In the genomic region with DNA sequence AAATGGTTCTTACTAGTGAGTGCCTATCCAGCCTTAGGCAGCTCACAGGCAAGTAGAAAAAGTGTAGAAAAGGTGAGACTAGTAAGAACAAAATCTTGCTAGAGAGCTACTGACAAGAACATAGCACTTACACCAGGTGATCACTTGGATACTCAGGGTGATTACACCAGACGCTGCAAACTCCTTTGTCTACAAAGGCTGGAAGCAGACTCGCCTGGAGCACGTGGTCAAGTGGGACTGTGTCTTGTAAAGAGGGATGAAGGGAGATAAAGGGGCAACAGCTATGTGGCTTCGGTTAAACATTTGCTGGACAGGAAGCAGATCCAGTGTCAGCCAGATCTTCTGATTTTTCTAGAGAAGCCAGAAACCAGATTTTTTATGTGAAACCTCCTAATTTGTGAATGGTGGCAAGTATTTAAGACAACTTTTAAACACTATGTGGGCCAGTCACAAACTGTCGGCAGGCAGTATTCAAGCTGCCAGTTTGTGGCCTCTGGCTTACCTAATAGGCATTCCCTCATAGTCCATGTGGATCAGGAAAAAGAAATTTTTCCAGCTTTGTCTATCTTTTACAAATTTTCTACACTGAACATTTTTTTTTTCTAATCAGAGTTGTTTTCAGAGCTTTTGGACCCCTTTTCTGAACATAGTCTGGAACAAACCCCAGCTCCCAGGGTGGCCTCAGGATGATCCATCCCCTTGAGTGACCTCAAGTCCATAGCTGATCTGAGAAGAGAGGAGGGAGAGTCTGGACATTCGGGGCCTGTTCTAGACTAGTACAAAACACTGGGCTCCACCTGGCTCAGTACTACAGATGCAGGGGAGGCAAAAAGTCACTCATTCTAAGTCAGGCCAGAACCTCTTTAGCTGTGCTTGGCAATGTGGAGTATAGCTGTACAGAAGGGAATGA, we compare ENCODE assay signal across 1 cellular context.
TF ChIP-seq lines count a peak whose summit lies in the region.

No MANE protein-coding gene starts in this region.

TF ChIP-seq in IMR-90, 13 proteins besides CTCF, POLR2A, EP300 and RAD21 (continued from another document):
- TF ChIP-seq FOS (IDR thresholded peaks at IDR 0.05; ENCODE audit: low read depth, low read length), result no peak
- TF ChIP-seq CEBPB (IDR thresholded peaks at IDR 0.05; ENCODE audit: low read depth, low read length), result no peak
- no peak for TF ChIP-seq BHLHE40 (IDR thresholded peaks at IDR 0.05; ENCODE audit: low read depth, low read length)
- no peak for TF ChIP-seq RCOR1 (IDR thresholded peaks at IDR 0.05; ENCODE audit: insufficient replicate concordance, low read length)
- TF ChIP-seq CHD1 (IDR thresholded peaks at IDR 0.05; ENCODE audit: low read depth, low read length), result no peak
- TF ChIP-seq MAFK (IDR thresholded peaks at IDR 0.05; ENCODE audit: low read depth, low read length), result no peak
- TF ChIP-seq, protein P1, sequence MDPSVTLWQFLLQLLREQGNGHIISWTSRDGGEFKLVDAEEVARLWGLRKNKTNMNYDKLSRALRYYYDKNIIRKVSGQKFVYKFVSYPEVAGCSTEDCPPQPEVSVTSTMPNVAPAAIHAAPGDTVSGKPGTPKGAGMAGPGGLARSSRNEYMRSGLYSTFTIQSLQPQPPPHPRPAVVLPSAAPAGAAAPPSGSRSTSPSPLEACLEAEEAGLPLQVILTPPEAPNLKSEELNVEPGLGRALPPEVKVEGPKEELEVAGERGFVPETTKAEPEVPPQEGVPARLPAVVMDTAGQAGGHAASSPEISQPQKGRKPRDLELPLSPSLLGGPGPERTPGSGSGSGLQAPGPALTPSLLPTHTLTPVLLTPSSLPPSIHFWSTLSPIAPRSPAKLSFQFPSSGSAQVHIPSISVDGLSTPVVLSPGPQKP (IDR thresholded peaks at IDR 0.05; ENCODE audit: borderline replicate concordance, low read depth, low read length), result no peak
- TF ChIP-seq RFX5 (IDR thresholded peaks at IDR 0.05; ENCODE audit: low read depth, low read length), result no peak
- TF ChIP-seq MXI1 (IDR thresholded peaks at IDR 0.05; ENCODE audit: borderline replicate concordance, low read depth, low read length), result no peak
- TF ChIP-seq SMC3 (IDR thresholded peaks at IDR 0.05; ENCODE audit: low read depth, low read length), result no peak
- TF ChIP-seq NFE2L2 (IDR thresholded peaks at IDR 0.05; ENCODE audit: low read depth, low read length), result no peak
TF ChIP-seq in IMR-90: peak in this region for 0.
